ENCODE assay signal across 1 cellular context in the genomic region with DNA sequence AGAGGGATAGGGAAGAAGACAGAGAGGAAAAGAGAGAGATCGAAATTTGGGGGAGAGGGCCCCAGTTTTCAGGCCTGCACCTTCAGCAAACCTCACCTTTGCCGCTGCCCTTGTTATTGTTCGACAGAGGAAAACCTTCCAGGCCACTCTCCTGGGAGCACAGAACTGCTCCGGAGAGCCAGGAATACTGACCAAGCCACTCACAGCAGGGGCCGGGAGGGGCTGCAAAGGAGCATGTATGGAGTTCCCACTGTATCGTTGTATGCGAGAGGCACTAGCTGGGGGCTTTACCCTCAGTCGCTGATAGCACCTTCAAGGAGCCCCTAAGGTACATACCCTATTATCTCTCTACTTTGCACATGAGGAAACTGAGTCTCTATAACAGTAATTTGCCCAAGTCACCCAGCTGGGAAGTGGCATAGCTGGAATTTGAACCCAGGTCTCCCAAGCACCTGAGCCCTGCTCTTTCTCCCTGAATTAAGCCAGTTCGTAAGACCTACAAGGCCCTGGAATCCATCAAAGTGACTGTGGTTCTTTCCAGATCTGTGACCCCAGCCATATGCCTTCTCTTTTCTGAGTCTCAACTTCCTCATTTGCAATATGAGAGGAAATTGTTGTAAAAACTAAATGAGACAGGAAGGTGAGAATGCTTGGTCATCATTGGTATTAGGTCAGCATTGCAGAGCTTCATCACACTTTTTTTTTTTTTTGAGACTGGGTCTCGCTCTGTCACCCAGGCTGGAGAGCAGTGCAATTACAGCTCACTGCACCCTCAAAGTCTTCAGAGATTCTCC.
TF ChIP-seq lines count a peak whose summit lies in the region.

No MANE protein-coding gene starts in this region.

TF ChIP-seq in GM12878, 131 proteins besides CTCF, POLR2A, EP300 and RAD21:
- TF ChIP-seq MYC (IDR thresholded peaks at IDR 0.05; ENCODE audit: insufficient read depth, insufficient read length, insufficient replicate concordance, low read length, severe bottlenecking) (no peak), CBX3 (IDR thresholded peaks at IDR 0.05; ENCODE audit: borderline replicate concordance, low read depth) (no peak), SPI1 (IDR thresholded peaks at IDR 0.05; ENCODE audit: borderline replicate concordance, insufficient read depth, low read depth, low read length) (no peak), SMAD5 (IDR thresholded peaks at IDR 0.05; ENCODE audit: low read depth) (no peak)
- TF ChIP-seq, protein P1, sequence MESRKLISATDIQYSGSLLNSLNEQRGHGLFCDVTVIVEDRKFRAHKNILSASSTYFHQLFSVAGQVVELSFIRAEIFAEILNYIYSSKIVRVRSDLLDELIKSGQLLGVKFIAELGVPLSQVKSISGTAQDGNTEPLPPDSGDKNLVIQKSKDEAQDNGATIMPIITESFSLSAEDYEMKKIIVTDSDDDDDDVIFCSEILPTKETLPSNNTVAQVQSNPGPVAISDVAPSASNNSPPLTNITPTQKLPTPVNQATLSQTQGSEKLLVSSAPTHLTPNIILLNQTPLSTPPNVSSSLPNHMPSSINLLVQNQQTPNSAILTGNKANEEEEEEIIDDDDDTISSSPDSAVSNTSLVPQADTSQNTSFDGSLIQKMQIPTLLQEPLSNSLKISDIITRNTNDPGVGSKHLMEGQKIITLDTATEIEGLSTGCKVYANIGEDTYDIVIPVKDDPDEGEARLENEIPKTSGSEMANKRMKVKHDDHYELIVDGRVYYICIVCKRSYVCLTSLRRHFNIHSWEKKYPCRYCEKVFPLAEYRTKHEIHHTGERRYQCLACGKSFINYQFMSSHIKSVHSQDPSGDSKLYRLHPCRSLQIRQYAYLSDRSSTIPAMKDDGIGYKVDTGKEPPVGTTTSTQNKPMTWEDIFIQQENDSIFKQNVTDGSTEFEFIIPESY (IDR thresholded peaks at IDR 0.05) = no peak
- TF ChIP-seq, protein P2, sequence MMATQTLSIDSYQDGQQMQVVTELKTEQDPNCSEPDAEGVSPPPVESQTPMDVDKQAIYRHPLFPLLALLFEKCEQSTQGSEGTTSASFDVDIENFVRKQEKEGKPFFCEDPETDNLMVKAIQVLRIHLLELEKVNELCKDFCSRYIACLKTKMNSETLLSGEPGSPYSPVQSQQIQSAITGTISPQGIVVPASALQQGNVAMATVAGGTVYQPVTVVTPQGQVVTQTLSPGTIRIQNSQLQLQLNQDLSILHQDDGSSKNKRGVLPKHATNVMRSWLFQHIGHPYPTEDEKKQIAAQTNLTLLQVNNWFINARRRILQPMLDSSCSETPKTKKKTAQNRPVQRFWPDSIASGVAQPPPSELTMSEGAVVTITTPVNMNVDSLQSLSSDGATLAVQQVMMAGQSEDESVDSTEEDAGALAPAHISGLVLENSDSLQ (IDR thresholded peaks at IDR 0.05) = no peak
- TF ChIP-seq, protein P3, sequence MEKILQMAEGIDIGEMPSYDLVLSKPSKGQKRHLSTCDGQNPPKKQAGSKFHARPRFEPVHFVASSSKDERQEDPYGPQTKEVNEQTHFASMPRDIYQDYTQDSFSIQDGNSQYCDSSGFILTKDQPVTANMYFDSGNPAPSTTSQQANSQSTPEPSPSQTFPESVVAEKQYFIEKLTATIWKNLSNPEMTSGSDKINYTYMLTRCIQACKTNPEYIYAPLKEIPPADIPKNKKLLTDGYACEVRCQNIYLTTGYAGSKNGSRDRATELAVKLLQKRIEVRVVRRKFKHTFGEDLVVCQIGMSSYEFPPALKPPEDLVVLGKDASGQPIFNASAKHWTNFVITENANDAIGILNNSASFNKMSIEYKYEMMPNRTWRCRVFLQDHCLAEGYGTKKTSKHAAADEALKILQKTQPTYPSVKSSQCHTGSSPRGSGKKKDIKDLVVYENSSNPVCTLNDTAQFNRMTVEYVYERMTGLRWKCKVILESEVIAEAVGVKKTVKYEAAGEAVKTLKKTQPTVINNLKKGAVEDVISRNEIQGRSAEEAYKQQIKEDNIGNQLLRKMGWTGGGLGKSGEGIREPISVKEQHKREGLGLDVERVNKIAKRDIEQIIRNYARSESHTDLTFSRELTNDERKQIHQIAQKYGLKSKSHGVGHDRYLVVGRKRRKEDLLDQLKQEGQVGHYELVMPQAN (conservative IDR thresholded peaks at IDR 0.05) = no peak
